Comparison of ENCODE assay signal across 8 cellular contexts in the genomic region with DNA sequence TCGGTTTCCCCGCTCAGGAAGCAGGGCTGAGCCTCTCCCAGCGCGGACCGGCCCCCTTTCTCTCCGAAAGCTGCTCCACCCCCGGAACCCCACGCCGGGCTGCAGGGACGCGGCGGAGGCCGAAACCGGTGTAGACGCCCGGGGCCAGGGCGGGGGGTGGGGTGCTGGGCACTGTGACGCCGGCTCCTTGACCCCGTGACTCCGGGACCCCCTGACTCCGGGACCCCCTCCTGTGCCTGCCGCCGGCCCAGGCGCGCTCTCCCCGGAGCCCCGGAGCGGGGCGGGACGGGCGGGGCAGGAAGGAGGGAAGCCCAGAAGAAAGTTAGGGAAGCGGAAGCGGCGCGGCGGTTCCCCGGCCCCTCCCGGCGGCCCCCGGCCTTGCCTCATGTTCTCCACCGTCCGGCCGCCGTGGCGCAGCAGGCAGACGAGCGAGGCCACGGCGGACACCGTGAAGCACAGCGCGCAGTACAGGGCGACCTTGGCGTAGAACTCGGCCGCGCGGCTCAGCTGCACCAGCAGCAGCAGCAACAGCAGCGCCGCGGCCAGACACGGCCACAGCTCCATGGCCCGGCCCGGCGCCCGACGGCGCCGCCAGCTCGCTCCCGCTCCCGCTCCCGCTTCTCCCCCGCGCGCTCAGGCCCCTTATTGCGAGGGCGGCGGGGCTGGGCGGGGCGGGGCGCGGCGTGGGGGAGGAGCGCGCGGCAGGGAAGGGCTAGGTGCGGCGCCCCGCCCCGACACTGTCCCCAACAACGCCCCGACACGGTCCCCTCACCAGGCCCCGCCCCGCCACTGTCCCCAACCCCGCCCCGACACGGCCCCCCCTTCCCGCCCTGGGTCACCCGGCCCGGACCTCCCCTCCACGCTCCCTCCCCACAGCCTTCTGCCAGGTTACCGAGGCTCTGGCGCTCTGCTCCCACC. TPM values are rescaled to one million over a fixed set of nuclear protein-coding genes. Genes with fewer than 3 reads are reported as not detected.
DNase-seq lines count a peak whose midpoint lies in the region; ATAC-seq and TF ChIP-seq lines count a peak whose summit lies in the region.

AGPAT2 (minus strand) TSS at position 664 of the 918 bp plus-strand sequence; CDS start at position 564, 100 bp downstream.

- no peak for TF ChIP-seq CTCF in WTC11 (IDR thresholded peaks at IDR 0.05)

- POLR2A ChIA-PET in WTC11 (lab: Charles Lee): interaction anchor here (1.1 kb wide), 1 partner anchor 11 kb away, joined by 3 read pairs; no protein-coding TSS in a partner anchor

- CTCF ChIA-PET in WTC11 (lab: Charles Lee): interaction anchor here (0.6 to 9.6 kb wide), 9 partner anchors 8 to 84 kb away, joined by 3 to 103 read pairs (median 5); no protein-coding TSS in a partner anchor

- peak; percentile 48 for ATAC-seq in GM21786 (IDR thresholded peaks at IDR 0.05; ENCODE audit: unreplicated experiment)
- ATAC-seq in WTC11: peak; percentile 59
- no peak for ATAC-seq in HG02678 (IDR thresholded peaks at IDR 0.05; ENCODE audit: unreplicated experiment)

- H3K4me3 Mint-ChIP-seq in WTC11: peak within 1 kb of the TSS; percentile 68

- no peak within 1 kb of the TSS for H3K27ac Mint-ChIP-seq in WTC11

- peaks cover 7% of the 10 kb centered on the region for H3K27me3 ChIP-seq in layer of hippocampus (ENCODE audit: control insufficient read depth, insufficient read depth, low read length)

- H3K36me3 Mint-ChIP-seq in WTC11: no peaks in the 10 kb centered on the region

- peaks cover 11% of the 10 kb centered on the region for H3K4me1 Mint-ChIP-seq in WTC11

- DNase-seq in DMS153 (lab: John Stamatoyannopoulos, UW): peak; percentile 37
- peak; percentile 40 for DNase-seq in NCI-H128 (lab: John Stamatoyannopoulos, UW; ENCODE audit: unreplicated experiment)
- peak; percentile 61 for DNase-seq in WTC11 (ENCODE audit: low spot score)
- DNase-seq in caudate nucleus (lab: John Stamatoyannopoulos, UW): peak in 11 of 61 donors; percentile 19 to 71 (median 32)
- DNase-seq in stimulated activated CD4-positive, alpha-beta T cell treated with anti-CD3 and anti-CD28 coated beads, Interleukin-4, amount 100 ng/mL, for 24 hours: peak; percentile 64

- H3K27ac ChIP-seq in caudate nucleus (ENCODE audit: low read depth, low read length) (peak within 1 kb of the TSS; percentile 44), layer of hippocampus (ENCODE audit: low read depth, low read length) (peak within 1 kb of the TSS; percentile 57)

- H3K9me3 Mint-ChIP-seq in WTC11: no peaks in the 10 kb centered on the region

- H3K27me3 Mint-ChIP-seq in WTC11 (ENCODE audit: low read depth): no peaks in the 10 kb centered on the region; the same call in 1 of the 2 replicates

TF ChIP-seq in WTC11, 78 proteins besides CTCF, POLR2A, EP300 and RAD21:
- TF ChIP-seq, protein P1, sequence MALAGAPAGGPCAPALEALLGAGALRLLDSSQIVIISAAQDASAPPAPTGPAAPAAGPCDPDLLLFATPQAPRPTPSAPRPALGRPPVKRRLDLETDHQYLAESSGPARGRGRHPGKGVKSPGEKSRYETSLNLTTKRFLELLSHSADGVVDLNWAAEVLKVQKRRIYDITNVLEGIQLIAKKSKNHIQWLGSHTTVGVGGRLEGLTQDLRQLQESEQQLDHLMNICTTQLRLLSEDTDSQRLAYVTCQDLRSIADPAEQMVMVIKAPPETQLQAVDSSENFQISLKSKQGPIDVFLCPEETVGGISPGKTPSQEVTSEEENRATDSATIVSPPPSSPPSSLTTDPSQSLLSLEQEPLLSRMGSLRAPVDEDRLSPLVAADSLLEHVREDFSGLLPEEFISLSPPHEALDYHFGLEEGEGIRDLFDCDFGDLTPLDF (CRISPR knock-in tag; IDR thresholded peaks at IDR 0.05): no peak
- TF ChIP-seq ZNF423 (CRISPR knock-in tag; IDR thresholded peaks at IDR 0.05) (0 out of 2 replicates have a peak, but pooled peaks have one; percentile 32), USF2 (CRISPR knock-in tag; IDR thresholded peaks at IDR 0.05) (peak; percentile 2; the same call in 1 of the 2 replicates), KAT7 (CRISPR knock-in tag; IDR thresholded peaks at IDR 0.05; ENCODE audit: borderline replicate concordance) (no peak; the same call in 1 of the 2 replicates), FOXK1 (CRISPR knock-in tag; IDR thresholded peaks at IDR 0.05) (0 out of 2 replicates have a peak, but pooled peaks have one; percentile 18), JUN (CRISPR knock-in tag; IDR thresholded peaks at IDR 0.05) (0 out of 2 replicates have a peak, but pooled peaks have one; percentile 19)
- TF ChIP-seq, protein P2, sequence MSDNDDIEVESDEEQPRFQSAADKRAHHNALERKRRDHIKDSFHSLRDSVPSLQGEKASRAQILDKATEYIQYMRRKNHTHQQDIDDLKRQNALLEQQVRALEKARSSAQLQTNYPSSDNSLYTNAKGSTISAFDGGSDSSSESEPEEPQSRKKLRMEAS (CRISPR knock-in tag; IDR thresholded peaks at IDR 0.05): peak; percentile 46; the same call in 1 of the 2 replicates

RNA-seq across cellular contexts. Expression of gene AGPAT2, which starts in this region (rescaled TPM):
- total RNA-seq in WTC11 (2021): 40.2 to 42.2 TPM (median 41.2 TPM) in 3 replicates
